8 cellular contexts compared by ENCODE assay signal in the genomic region with DNA sequence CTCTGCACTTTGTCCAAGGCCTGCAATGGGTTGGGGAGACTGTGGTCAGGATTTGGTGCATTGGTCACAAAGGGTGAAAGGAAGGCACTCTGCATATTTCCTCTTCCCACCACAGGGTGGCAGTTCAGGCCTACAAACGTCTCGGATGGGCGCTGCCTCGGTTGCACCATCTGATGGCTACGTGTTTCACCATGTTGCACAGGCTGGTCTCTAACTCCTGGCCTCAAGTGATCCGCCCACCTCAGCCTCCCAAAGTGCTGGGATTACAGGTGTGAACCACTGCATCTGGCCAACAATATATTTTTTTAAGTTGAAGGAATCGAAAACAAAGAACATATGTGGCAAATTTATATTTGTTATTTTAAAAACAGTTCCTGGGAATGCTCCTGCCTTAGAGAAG. TPM values are rescaled to one million over a fixed set of nuclear protein-coding genes. Genes with fewer than 3 reads are reported as not detected.
DNase-seq lines count a peak whose midpoint lies in the region; ATAC-seq and TF ChIP-seq lines count a peak whose summit lies in the region.

No MANE protein-coding gene starts in this region.

- CTCF ChIA-PET in Calu3 (lab: Charles Lee): interaction anchor here (1.2 kb wide), 1 partner anchor 35 kb away, joined by 6 read pairs; a partner anchor contains a TSS
- CTCF ChIA-PET in activated CD4-positive, alpha-beta memory T cell treated with anti-CD3 and anti-CD28 coated beads, Interleukin-2, amount 10 ng/mL, durations not matched to agents 7 days and 5 days (lab: Charles Lee): interaction anchor here (0.9 to 3.4 kb wide), 4 partner anchors 17 to 62 kb away, joined by 3 to 48 read pairs (median 18); a partner anchor contains a TSS

- H3K36me3 ChIP-seq in endodermal cell (ENCODE audit: control insufficient read depth, insufficient read depth, low read length): no peaks in the 10 kb centered on the region

- no peak overlapping the region for H3K9ac ChIP-seq in endodermal cell (ENCODE audit: extremely low read depth, low read length, poor library complexity, severe bottlenecking)

- no TSS peak for BruUV-seq in Calu3 (replicated peaks; lab: Mats Ljungman, UMichigan)

- H3K4me1 ChIP-seq in endodermal cell (ENCODE audit: control insufficient read depth, insufficient read depth, low read length): no peaks in the 10 kb centered on the region

- H3K27ac Mint-ChIP-seq in Calu3 (ENCODE audit: unreplicated experiment) (no peak overlapping the region), HFFc6 (no peak overlapping the region), endodermal cell (no peak overlapping the region)
- H3K27ac Mint-ChIP-seq in activated CD4-positive, alpha-beta memory T cell treated with anti-CD3 and anti-CD28 coated beads, Interleukin-2, amount 10 ng/mL, durations not matched to agents 7 days and 5 days: no peak overlapping the region
- peak overlapping the region; percentile 53 for H3K27ac Mint-ChIP-seq in stimulated activated effector memory CD8-positive, alpha-beta T cell treated with anti-CD3 and anti-CD28 coated beads, Interleukin-12 subunit alpha, Interleukin-12 subunit beta, amount 100 ng/mL, for 72 hours

- peak; percentile 94 for ATAC-seq in stimulated activated effector memory CD8-positive, alpha-beta T cell treated with anti-CD3 and anti-CD28 coated beads, Interleukin-12 subunit alpha, Interleukin-12 subunit beta, amount 100 ng/mL, for 72 hours
- no peak for ATAC-seq in GM18502 (IDR thresholded peaks at IDR 0.05; ENCODE audit: poor library complexity, unreplicated experiment)

- H3K9me3 ChIP-seq in endodermal cell (ENCODE audit: control insufficient read depth, low read length): no peaks in the 10 kb centered on the region

- no peak overlapping the region for H3K27ac ChIP-seq in endodermal cell (ENCODE audit: low read depth, low read length)

- intact Hi-C loops in Calu3 (cut with micrococcal nuclease; ENCODE audit: unreplicated experiment): loop anchor here (1.0 kb wide), 1 partner anchor 63 kb away; no protein-coding TSS in a partner anchor

- 17 to 21% methylated on average over 7 of the region's 7 CpGs for WGBS in endodermal cell (ENCODE audit: insufficient coverage in 1 of 2, insufficient read length in 1 of 2), 2 experiments

- H3K27me3 ChIP-seq in endodermal cell (ENCODE audit: control insufficient read depth, insufficient read depth, low read length, poor library complexity, severe bottlenecking): peaks cover 5% of the 10 kb centered on the region

- H3K4me3 Mint-ChIP-seq in Calu3 (ENCODE audit: low read depth, unreplicated experiment) (no peak overlapping the region), HFFc6 (peak overlapping the region; percentile 49; the same call in 1 of the 2 replicates), endodermal cell (no peak overlapping the region)
- H3K4me3 Mint-ChIP-seq in activated CD4-positive, alpha-beta memory T cell treated with anti-CD3 and anti-CD28 coated beads, Interleukin-2, amount 10 ng/mL, durations not matched to agents 7 days and 5 days: no peak overlapping the region
- H3K4me3 Mint-ChIP-seq in stimulated activated effector memory CD8-positive, alpha-beta T cell treated with anti-CD3 and anti-CD28 coated beads, Interleukin-12 subunit alpha, Interleukin-12 subunit beta, amount 100 ng/mL, for 72 hours: no peak overlapping the region

- H3K36me3 Mint-ChIP-seq in Calu3 (ENCODE audit: insufficient read depth, unreplicated experiment): no peaks in the 10 kb centered on the region
- no peaks in the 10 kb centered on the region for H3K36me3 Mint-ChIP-seq in HFFc6 (ENCODE audit: low read depth)
- no peaks in the 10 kb centered on the region for H3K36me3 Mint-ChIP-seq in activated CD4-positive, alpha-beta memory T cell treated with anti-CD3 and anti-CD28 coated beads, Interleukin-2, amount 10 ng/mL, durations not matched to agents 7 days and 5 days (ENCODE audit: low read depth)
- no peaks in the 10 kb centered on the region for H3K36me3 Mint-ChIP-seq in endodermal cell (ENCODE audit: low read depth)
- peaks cover 6% of the 10 kb centered on the region for H3K36me3 Mint-ChIP-seq in stimulated activated effector memory CD8-positive, alpha-beta T cell treated with anti-CD3 and anti-CD28 coated beads, Interleukin-12 subunit alpha, Interleukin-12 subunit beta, amount 100 ng/mL, for 72 hours

- TF ChIP-seq CTCF in Calu3 (IDR thresholded peaks at IDR 0.05; ENCODE audit: unreplicated experiment) (peak; percentile 58), HFFc6 (IDR thresholded peaks at IDR 0.05) (peak; percentile 91), endodermal cell (conservative IDR thresholded peaks at IDR 0.05) (peak; percentile 90)

- POLR2A ChIA-PET in activated CD4-positive, alpha-beta memory T cell treated with anti-CD3 and anti-CD28 coated beads, Interleukin-2, amount 10 ng/mL, durations not matched to agents 7 days and 5 days (lab: Charles Lee): no interaction called here

- H3K9me3 Mint-ChIP-seq in Calu3 (ENCODE audit: low read depth, unreplicated experiment) (no peaks in the 10 kb centered on the region), HFFc6 (no peaks in the 10 kb centered on the region), endodermal cell (no peaks in the 10 kb centered on the region)
- no peaks in the 10 kb centered on the region for H3K9me3 Mint-ChIP-seq in activated CD4-positive, alpha-beta memory T cell treated with anti-CD3 and anti-CD28 coated beads, Interleukin-2, amount 10 ng/mL, durations not matched to agents 7 days and 5 days
- H3K9me3 Mint-ChIP-seq in stimulated activated effector memory CD8-positive, alpha-beta T cell treated with anti-CD3 and anti-CD28 coated beads, Interleukin-12 subunit alpha, Interleukin-12 subunit beta, amount 100 ng/mL, for 72 hours: no peaks in the 10 kb centered on the region

- DNase-seq in Calu3 (peak; percentile 69), HFFc6 (peak; percentile 59), NCI-H748 (lab: John Stamatoyannopoulos, UW; ENCODE audit: unreplicated experiment) (peak; percentile 64), endodermal cell (peak; percentile 93), mesenteric fat pad (ENCODE audit: low spot score) (peak; percentile 86)
- peak; percentile 68 for DNase-seq in activated CD4-positive, alpha-beta memory T cell treated with anti-CD3 and anti-CD28 coated beads, Interleukin-2, amount 10 ng/mL, durations not matched to agents 7 days and 5 days
- peak; percentile 31 to 75 for DNase-seq in stimulated activated effector memory CD8-positive, alpha-beta T cell treated with anti-CD3 and anti-CD28 coated beads, Interleukin-12 subunit alpha, Interleukin-12 subunit beta, amount 100 ng/mL, for 72 hours (ENCODE audit: low spot score in 2 of 2)

- H3K4me1 Mint-ChIP-seq in Calu3 (ENCODE audit: low read depth, unreplicated experiment) (peaks cover 11% of the 10 kb centered on the region), HFFc6 (ENCODE audit: low read depth) (peaks cover 19% of the 10 kb centered on the region), endodermal cell (peaks cover 10% of the 10 kb centered on the region)
- H3K4me1 Mint-ChIP-seq in activated CD4-positive, alpha-beta memory T cell treated with anti-CD3 and anti-CD28 coated beads, Interleukin-2, amount 10 ng/mL, durations not matched to agents 7 days and 5 days: peaks cover 17% of the 10 kb centered on the region
- H3K4me1 Mint-ChIP-seq in stimulated activated effector memory CD8-positive, alpha-beta T cell treated with anti-CD3 and anti-CD28 coated beads, Interleukin-12 subunit alpha, Interleukin-12 subunit beta, amount 100 ng/mL, for 72 hours: peaks cover 21% of the 10 kb centered on the region

- no peak overlapping the region for H3K4me3 ChIP-seq in endodermal cell (ENCODE audit: low read length)

- H3K27me3 Mint-ChIP-seq in Calu3 (ENCODE audit: unreplicated experiment) (peaks cover 29% of the 10 kb centered on the region), HFFc6 (ENCODE audit: insufficient read depth) (peaks cover 10% of the 10 kb centered on the region), endodermal cell (ENCODE audit: insufficient read depth) (peaks cover 18% of the 10 kb centered on the region)
- peaks cover 20% of the 10 kb centered on the region for H3K27me3 Mint-ChIP-seq in activated CD4-positive, alpha-beta memory T cell treated with anti-CD3 and anti-CD28 coated beads, Interleukin-2, amount 10 ng/mL, durations not matched to agents 7 days and 5 days

RNA-seq across cellular contexts. Expression of a gene that starts 35.1 kb away (rescaled TPM):
- total RNA-seq in Calu3 (2022) (600 and 613 TPM in 2 replicates), endodermal cell (100 to 1,000 TPM; 426 to 455 TPM), mesenteric fat pad (477 TPM)
- total RNA-seq in HFFc6 (2021; fragmentation: NEBNext Ultra II Directional; extraction: Animal tissue kit (Norgen Biotek cat#: 25700)): 100 to 1,000 TPM; 471 to 545 (median 497) TPM
- 100 to 1,000 TPM; 600 to 613 TPM for total RNA-seq in activated CD4-positive, alpha-beta memory T cell treated with anti-CD3 and anti-CD28 coated beads, Interleukin-2, amount 10 ng/mL, durations not matched to agents 7 days and 5 days
- polyA plus RNA-seq in endodermal cell (2013, experiment 1 of 2): 396 TPM
- 348 TPM for polyA plus RNA-seq in endodermal cell (2013, experiment 2 of 2)

RNA-seq across cellular contexts. Expression of a gene that starts 51.8 kb away (rescaled TPM):
- total RNA-seq in Calu3 (2022) (10.0 and 11.8 TPM in 2 replicates), endodermal cell (10 to 100 TPM; 21.2 to 24.1 TPM), mesenteric fat pad (44.3 TPM)
- total RNA-seq in HFFc6 (2021; fragmentation: NEBNext Ultra II Directional; extraction: Animal tissue kit (Norgen Biotek cat#: 25700)): 10 to 100 TPM; 24.4 to 37.5 (median 25.0) TPM
- total RNA-seq in activated CD4-positive, alpha-beta memory T cell treated with anti-CD3 and anti-CD28 coated beads, Interleukin-2, amount 10 ng/mL, durations not matched to agents 7 days and 5 days: 1 to 10 TPM; 1.1 to 1.2 TPM
- polyA plus RNA-seq in endodermal cell (2013, experiment 1 of 2): 28.0 TPM
- polyA plus RNA-seq in endodermal cell (2013, experiment 2 of 2): 25.4 TPM
